ENCODE assay signal across 32 cellular contexts in genomic region chr6:81713205-81713604, GRCh38.
"Had no signal": no experiment of that assay in that cellular context is flagged by ENCODE, and none has a peak within 500 bp of the region (broad histone marks: within the 10 kb centered on the region; RNA-seq: fewer than 3 reads in every experiment).

No MANE protein-coding gene starts in this region.

- H3K4me3 ChIP-seq: adrenal gland, body of pancreas, breast epithelium had no signal

- H3K9me3 ChIP-seq: adrenal gland, body of pancreas, breast epithelium had no signal

- ATAC-seq: activated CD8-positive, alpha-beta T cell treated with anti-CD3 and anti-CD28 coated beads for 36 hours; activated naive CD4-positive, alpha-beta T cell treated with anti-CD3 and anti-CD28 coated beads, Interleukin-2, amount 50 U/mL, for 72 hours; activated T-cell treated with anti-CD3 and anti-CD28 coated beads, Interleukin-2, amount 50 U/mL, for 4 hours; activated T-cell treated with anti-CD3 and anti-CD28 coated beads, Interleukin-2, amount 50 U/mL, for 72 hours; activated T-helper 17 cell treated with anti-CD3 and anti-CD28 coated beads, Interleukin-2, amount 50 U/mL, for 72 hours; body of pancreas had no signal

- H3K27ac ChIP-seq: adrenal gland, body of pancreas, brain microvascular endothelial cell, breast epithelium, VCaP had no signal

- H3K36me3 ChIP-seq: adrenal gland, brain microvascular endothelial cell, breast epithelium had no signal

- H3K27me3 ChIP-seq: adrenal gland, body of pancreas, brain microvascular endothelial cell, breast epithelium had no signal

- DNase-seq: activated B cell treated with CpG ODN at 0.5 μM for 24 hours; activated CD4-positive, alpha-beta memory T cell treated with anti-CD3 and anti-CD28 coated beads for 36 hours; activated CD4-positive, alpha-beta T cell treated with anti-CD3 and anti-CD28 coated beads for 4 hours; activated CD4-positive, alpha-beta T cell treated with anti-CD3 and anti-CD28 coated beads, Interleukin-2, amount 10 ng/mL, durations not matched to agents 24 days and 14 days; activated CD4-positive, alpha-beta T cell treated with anti-CD3 and anti-CD28 coated beads, Interleukin-2, amount 50 U/mL, for 1 hour; activated CD4-positive, alpha-beta T cell treated with anti-CD3 and anti-CD28 coated beads, Interleukin-2, amount 50 U/mL, for 4 hours; activated CD4-positive, CD25-positive, alpha-beta regulatory T cell treated with anti-CD3 and anti-CD28 coated beads, Interleukin-2, amount 50 U/mL, for 72 hours; activated CD8-positive, alpha-beta memory T cell treated with anti-CD3 and anti-CD28 coated beads, Interleukin-2, amount 50 U/mL, for 4 hours; activated CD8-positive, alpha-beta T cell treated with anti-CD3 and anti-CD28 coated beads for 36 hours; activated effector memory CD4-positive, alpha-beta T cell treated with anti-CD3 and anti-CD28 coated beads, Interleukin-2, amount 50 U/mL, for 16 hours; activated gamma-delta T cell treated with Interleukin-2 at 50 U/mL for 16 hours; activated naive CD4-positive, alpha-beta T cell; activated naive CD4-positive, alpha-beta T cell treated with anti-CD3 and anti-CD28 coated beads for 36 hours; activated naive CD4-positive, alpha-beta T cell treated with anti-CD3 and anti-CD28 coated beads, Interleukin-2, amount 50 U/mL, for 16 hours; activated naive CD8-positive, alpha-beta T cell treated with anti-CD3 and anti-CD28 coated beads for 36 hours; activated T-cell treated with anti-CD3 and anti-CD28 coated beads for 4 hours; activated T-cell treated with anti-CD3 and anti-CD28 coated beads, Interleukin-2, amount 50 U/mL, for 1 hour; activated T-cell treated with anti-CD3 and anti-CD28 coated beads, Interleukin-2, amount 50 U/mL, for 4 hours; activated T-cell treated with anti-CD3 and anti-CD28 coated beads, Interleukin-2, amount 50 U/mL, for 72 hours; adrenal gland; amniotic stem cell; aorta; body of pancreas; brain microvascular endothelial cell; central memory CD4-positive, alpha-beta T cell; T-helper 1 cell; T-helper 2 cell; T-helper 9 cell had no signal

- H3K4me1 ChIP-seq: adrenal gland, body of pancreas, breast epithelium had no signal
